Comparison of ENCODE assay signal across 1 cellular context in the genomic region with DNA sequence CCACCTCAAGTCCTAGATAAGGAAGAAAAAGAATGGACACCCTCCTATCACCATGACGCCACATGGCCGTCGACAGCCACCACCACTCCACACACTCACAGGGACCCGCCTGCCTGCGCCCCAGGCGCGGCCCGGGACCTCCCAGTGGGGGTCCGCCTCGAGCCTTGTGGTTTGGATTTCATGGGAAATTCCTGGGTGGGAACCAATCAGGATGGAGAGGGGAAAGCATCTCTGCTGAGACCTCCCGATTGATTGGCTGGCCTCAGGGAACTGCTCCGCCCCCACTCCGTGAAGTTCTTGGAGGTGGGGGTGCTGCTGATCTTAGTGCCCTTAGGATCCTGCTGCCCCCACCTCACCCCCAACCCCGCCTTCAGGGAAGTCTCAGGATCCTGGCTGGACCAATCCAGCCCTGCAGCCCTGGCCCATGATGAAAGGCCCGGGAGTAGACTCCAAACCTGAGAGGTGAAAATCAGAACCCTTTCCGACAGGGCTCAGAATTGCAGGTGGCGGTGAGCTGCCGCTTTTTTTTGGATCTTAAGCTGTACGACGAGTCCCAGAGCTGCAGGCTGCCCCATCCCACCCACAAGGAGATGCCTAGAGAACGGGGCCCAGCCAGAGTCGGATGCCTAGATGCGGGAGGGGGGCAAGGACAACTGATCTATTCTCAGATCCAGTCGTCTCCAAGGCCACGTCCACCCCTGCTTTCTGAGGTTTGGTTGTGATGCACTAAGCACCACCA.
TF ChIP-seq lines count a peak whose summit lies in the region.

No MANE protein-coding gene starts in this region.

TF ChIP-seq in GM23338, 12 proteins besides CTCF, POLR2A, EP300 and RAD21 (continued from another document):
- TF ChIP-seq EZH2 (IDR thresholded peaks at IDR 0.05; ENCODE audit: low read depth, unreplicated experiment), result no peak
- TF ChIP-seq STAT1 (IDR thresholded peaks at IDR 0.05; ENCODE audit: unreplicated experiment), result no peak
- no peak for TF ChIP-seq ZNF331 (CRISPR knock-in tag; IDR thresholded peaks at IDR 0.05; ENCODE audit: low read depth)
- no peak for TF ChIP-seq JUNB (IDR thresholded peaks at IDR 0.05; ENCODE audit: unreplicated experiment)
